ENCODE assay signal across 20 cellular contexts in the genomic region with DNA sequence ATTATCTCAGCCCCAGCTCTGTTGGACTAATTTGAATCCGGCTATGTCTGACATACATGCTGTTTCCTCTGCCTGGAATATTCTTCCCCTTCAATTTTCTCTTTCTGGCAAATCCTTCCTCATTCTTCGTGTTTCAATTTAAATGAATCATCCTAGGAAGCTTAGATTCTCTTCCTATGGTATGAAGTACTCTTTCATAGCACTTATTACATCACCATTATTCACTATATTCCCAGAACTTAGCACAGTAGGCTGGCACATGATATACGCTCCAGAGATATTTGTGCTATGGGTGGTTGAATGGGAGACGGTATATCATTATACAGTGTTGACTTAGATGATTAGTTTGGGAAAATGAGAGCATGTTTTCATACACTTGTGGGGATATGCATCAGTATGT.
DNase-seq lines count a peak whose midpoint lies in the region; ATAC-seq and TF ChIP-seq lines count a peak whose summit lies in the region.
"Had no signal": no experiment of that assay in that cellular context is flagged by ENCODE, and none has a peak within 500 bp of the region (broad histone marks: within the 10 kb centered on the region; RNA-seq: fewer than 3 reads in every experiment).

No MANE protein-coding gene starts in this region.

- DNase-seq in ELR (ENCODE audit: low read depth), result peak; percentile 72
- DNase-seq in RPMI7951 (ENCODE audit: low read depth), result peak; percentile 7
- DNase-seq in epithelial cell of prostate (ENCODE audit: low read depth, low spot score), result peak; percentile 62
- peak; percentile 38 for DNase-seq in renal cortical epithelial cell (ENCODE audit: low read depth)
- no peak for DNase-seq in NCI-H510A treated with DMSO at 0.1 percent for 48 hours (lab: John Stamatoyannopoulos, UW)
- no peak for DNase-seq in right atrium auricular region (ENCODE audit: low spot score)
- no peak for DNase-seq in left colon
- DNase-seq: activated naive CD8-positive, alpha-beta T cell treated with anti-CD3 and anti-CD28 coated beads, Interleukin-2, amount 50 U/mL, for 24 hours; DMS153; heart left ventricle; immature natural killer cell; naive thymus-derived CD8-positive, alpha-beta T cell; spleen; T-helper 9 cell had no signal

- H3K36me3 ChIP-seq in right atrium auricular region, result no peaks in the 10 kb centered on the region
- H3K36me3 ChIP-seq: BLaER1 treated with 17β-estradiol and CSF1 and Interleukin-3, amounts not matched to agents 10 nM and 100 nM; HAP-1; heart left ventricle; SJSA1; spleen had no signal

- ATAC-seq in GM21723 (IDR thresholded peaks at IDR 0.05; ENCODE audit: unreplicated experiment) (no peak), left colon (no peak)
- ATAC-seq: activated CD4-positive, CD25-positive, alpha-beta regulatory T cell treated with anti-CD3 and anti-CD28 coated beads, Interleukin-2, amount 50 U/mL, for 24 hours; activated naive CD8-positive, alpha-beta T cell treated with anti-CD3 and anti-CD28 coated beads, Interleukin-2, amount 50 U/mL, for 24 hours; heart left ventricle; naive thymus-derived CD8-positive, alpha-beta T cell had no signal

- intact Hi-C loops in left colon (cut with DNase I, micrococcal nuclease), result no loop called here

- H3K27ac ChIP-seq in epithelial cell of prostate (peak overlapping the region; percentile 81), right atrium auricular region (no peak overlapping the region)
- H3K27ac ChIP-seq: BLaER1 treated with 17β-estradiol and CSF1 and Interleukin-3, amounts not matched to agents 10 nM and 100 nM; heart left ventricle; parathyroid adenoma; SJSA1; spleen had no signal

- no peak overlapping the region for H3K4me3 ChIP-seq in right atrium auricular region
- H3K4me3 ChIP-seq: BLaER1 treated with 17β-estradiol and CSF1 and Interleukin-3, amounts not matched to agents 10 nM and 100 nM; HAP-1; heart left ventricle; SJSA1; spleen had no signal

- no peaks in the 10 kb centered on the region for H3K27me3 ChIP-seq in right atrium auricular region
- H3K27me3 ChIP-seq: BLaER1 treated with 17β-estradiol and CSF1 and Interleukin-3, amounts not matched to agents 10 nM and 100 nM; heart left ventricle; SJSA1; spleen had no signal

- TF ChIP-seq CTCF in right atrium auricular region (IDR thresholded peaks at IDR 0.05), result no peak

- no peaks in the 10 kb centered on the region for H3K4me1 ChIP-seq in right atrium auricular region
- H3K4me1 ChIP-seq: heart left ventricle, parathyroid adenoma, SJSA1, spleen had no signal

- H3K9me3 ChIP-seq in right atrium auricular region, result peaks cover 0 to 3% of the 10 kb centered on the region in 2 donors
- H3K9me3 ChIP-seq: HAP-1, SJSA1 had no signal

Comparison
In these comparisons a context has a peak if more than half of its experiments do, and no peak if none do; other contexts are left out.
1. DNase-seq: peak in ELR (single experiment), RPMI7951 (single experiment), epithelial cell of prostate (single experiment) and renal cortical epithelial cell (single experiment); none in NCI-H510A treated with DMSO at 0.1 percent for 48 hours (single experiment), right atrium auricular region (single experiment) and left colon (0 of 2).